16 cellular contexts compared by ENCODE assay signal in genomic region chr9:114281421-114282103, GRCh38. TPM values are rescaled to one million over a fixed set of nuclear protein-coding genes. Genes with fewer than 3 reads are reported as not detected.
DNase-seq lines count a peak whose midpoint lies in the region; ATAC-seq and TF ChIP-seq lines count a peak whose summit lies in the region.
"Had no signal": no experiment of that assay in that cellular context is flagged by ENCODE, and none has a peak within 500 bp of the region (broad histone marks: within the 10 kb centered on the region; RNA-seq: fewer than 3 reads in every experiment).

No MANE protein-coding gene starts in this region.

- no peaks in the 10 kb centered on the region for H3K79me2 ChIP-seq in neural progenitor cell (ENCODE audit: low read depth)

- TF ChIP-seq CTCF in neural progenitor cell (IDR thresholded peaks at IDR 0.05) = no peak

- ATAC-seq in naive thymus-derived CD4-positive, alpha-beta T cell = no peak
- ATAC-seq in HG03135 (IDR thresholded peaks at IDR 0.05; ENCODE audit: unreplicated experiment) (no peak), HG02610 (IDR thresholded peaks at IDR 0.05; ENCODE audit: unreplicated experiment) (no peak)

- intact Hi-C loops in naive thymus-derived CD4-positive, alpha-beta T cell (cut with micrococcal nuclease) = no loop called here

- H3K9me3 Mint-ChIP-seq in neural progenitor cell = no peaks in the 10 kb centered on the region
- peaks cover 0 to 4% (median 0%) of the 10 kb centered on the region in 11 donors for H3K9me3 Mint-ChIP-seq in naive thymus-derived CD4-positive, alpha-beta T cell
- H3K9me3 Mint-ChIP-seq: CD8-positive, alpha-beta memory T cell had no signal

- no peaks in the 10 kb centered on the region for H3F3A ChIP-seq in neural progenitor cell (ENCODE audit: low read depth)

- no peaks in the 10 kb centered on the region for H4K20me1 ChIP-seq in BLaER1
- no peaks in the 10 kb centered on the region for H4K20me1 ChIP-seq in neural progenitor cell (ENCODE audit: low read depth)

- peaks cover 8% of the 10 kb centered on the region for H3K27me3 Mint-ChIP-seq in neural progenitor cell (ENCODE audit: insufficient read depth, low read depth)
- peaks cover 0 to 3% (median 0%) of the 10 kb centered on the region in 5 donors for H3K27me3 Mint-ChIP-seq in naive thymus-derived CD4-positive, alpha-beta T cell

- H3K36me3 ChIP-seq in BLaER1 = peaks cover 84% of the 10 kb centered on the region
- H3K36me3 ChIP-seq in neural progenitor cell = no peaks in the 10 kb centered on the region
- H3K36me3 ChIP-seq in naive thymus-derived CD4-positive, alpha-beta T cell (ENCODE audit: control insufficient read depth in 2 of 3, insufficient read depth in 3 of 3, low read length in 3 of 3) = no peaks in the 10 kb centered on the region
- H3K36me3 ChIP-seq: breast epithelium had no signal

- no peak overlapping the region for H3K4me3 Mint-ChIP-seq in neural progenitor cell
- H3K4me3 Mint-ChIP-seq in naive thymus-derived CD4-positive, alpha-beta T cell = no peak overlapping the region
- H3K4me3 Mint-ChIP-seq: CD8-positive, alpha-beta memory T cell had no signal

- POLR2A ChIA-PET in naive thymus-derived CD4-positive, alpha-beta T cell (lab: Charles Lee) = no interaction called here

- peak overlapping the region; percentile 60 for H3K4me2 ChIP-seq in BLaER1
- no peak overlapping the region for H3K4me2 ChIP-seq in neural progenitor cell

- H3K9me3 ChIP-seq in BLaER1 (no peaks in the 10 kb centered on the region), neural progenitor cell (ENCODE audit: low read depth) (no peaks in the 10 kb centered on the region)
- H3K9me3 ChIP-seq in naive thymus-derived CD4-positive, alpha-beta T cell (ENCODE audit: control insufficient read depth in 2 of 3, low read length in 3 of 3) = no peaks in the 10 kb centered on the region
- H3K9me3 ChIP-seq: breast epithelium had no signal

- peak overlapping the region; percentile 95 for H3K27ac Mint-ChIP-seq in neural progenitor cell
- no peak overlapping the region for H3K27ac Mint-ChIP-seq in naive thymus-derived CD4-positive, alpha-beta T cell
- H3K27ac Mint-ChIP-seq: CD8-positive, alpha-beta memory T cell had no signal

- peaks cover 20% of the 10 kb centered on the region for H3K36me3 Mint-ChIP-seq in neural progenitor cell
- no peaks in the 10 kb centered on the region for H3K36me3 Mint-ChIP-seq in naive thymus-derived CD4-positive, alpha-beta T cell

- H3K27me3 ChIP-seq in BLaER1 (no peaks in the 10 kb centered on the region), neural progenitor cell (no peaks in the 10 kb centered on the region)
- H3K27me3 ChIP-seq in naive thymus-derived CD4-positive, alpha-beta T cell (ENCODE audit: control insufficient read depth in 2 of 2, insufficient read depth in 2 of 2, low read length in 2 of 2) = no peaks in the 10 kb centered on the region
- H3K27me3 ChIP-seq: breast epithelium had no signal

- peak overlapping the region; percentile 60; the same call in 1 of the 2 replicates for H3K27ac ChIP-seq in BLaER1
- no peak overlapping the region for H3K27ac ChIP-seq in neural progenitor cell
- H3K27ac ChIP-seq in naive thymus-derived CD4-positive, alpha-beta T cell (ENCODE audit: low read depth, low read length) = no peak overlapping the region
- H3K27ac ChIP-seq: breast epithelium had no signal

- no peak overlapping the region for H2AFZ ChIP-seq in neural progenitor cell (replicated peaks)

- DNase-seq in RPMI7951 (ENCODE audit: low read depth) (peak; percentile 92), fibroblast of the conjunctiva (ENCODE audit: low read depth) (peak; percentile 57), neural progenitor cell (ENCODE audit: low spot score) (no peak), AG08396 (ENCODE audit: low spot score) (no peak)
- DNase-seq in naive thymus-derived CD4-positive, alpha-beta T cell = no peak
- DNase-seq: activated CD8-positive, alpha-beta memory T cell treated with anti-CD3 and anti-CD28 coated beads, Interleukin-2, amount 50 U/mL, for 4 hours; NCI-H1417 treated with DMSO at 0.1 percent for 48 hours; substantia nigra; T-helper 9 cell had no signal

- H3K4me1 ChIP-seq in BLaER1 (peaks cover 33% of the 10 kb centered on the region), neural progenitor cell (peaks cover 6% of the 10 kb centered on the region)
- no peaks in the 10 kb centered on the region for H3K4me1 ChIP-seq in naive thymus-derived CD4-positive, alpha-beta T cell (ENCODE audit: control insufficient read depth in 2 of 2, insufficient read depth in 2 of 2, low read length in 2 of 2)
- H3K4me1 ChIP-seq: breast epithelium had no signal

- CTCF ChIA-PET in naive thymus-derived CD4-positive, alpha-beta T cell (lab: Charles Lee) = no interaction called here

- H3K9ac ChIP-seq in BLaER1 (no peak overlapping the region), neural progenitor cell (no peak overlapping the region)

- H3K4me1 Mint-ChIP-seq in neural progenitor cell = peaks cover 27% of the 10 kb centered on the region
- H3K4me1 Mint-ChIP-seq in naive thymus-derived CD4-positive, alpha-beta T cell = peaks cover 0 to 2% (median 0%) of the 10 kb centered on the region in 7 donors

- H3K4me3 ChIP-seq in BLaER1 (no peak overlapping the region), neural progenitor cell (no peak overlapping the region)
- no peak overlapping the region for H3K4me3 ChIP-seq in naive thymus-derived CD4-positive, alpha-beta T cell (ENCODE audit: low read length)
- H3K4me3 ChIP-seq: breast epithelium had no signal

RNA-seq across cellular contexts. Expression of gene ORM1, which starts 41.3 kb away (rescaled TPM):
- total RNA-seq in RPMI7951 (2014; rRNA removed; shearing (Covaris generic)) = not detected in 2 replicates
- total RNA-seq in neural progenitor cell (ENCODE audit: low replicate concordance) = 1.5 TPM in 1 of 2 replicates, not detected in the other
- total RNA-seq in naive thymus-derived CD4-positive, alpha-beta T cell = under 1 TPM in 1 of 5 experiments, not detected in 4; 0.29 TPM
- polyA plus RNA-seq in naive thymus-derived CD4-positive, alpha-beta T cell = not detected
- total RNA-seq: CD8-positive, alpha-beta memory T cell; HT1080; osteocyte had no signal
- polyA plus RNA-seq: CD8-positive, alpha-beta memory T cell had no signal

RNA-seq across cellular contexts. Expression of gene ORM2, which starts 48.1 kb away (rescaled TPM):
- total RNA-seq in RPMI7951 (2014; rRNA removed; shearing (Covaris generic)) = not detected in 2 replicates
- total RNA-seq in neural progenitor cell (ENCODE audit: low replicate concordance) = 0.43 TPM in 1 of 2 replicates, not detected in the other
- not detected for total RNA-seq in naive thymus-derived CD4-positive, alpha-beta T cell
- polyA plus RNA-seq in naive thymus-derived CD4-positive, alpha-beta T cell = not detected
- total RNA-seq: CD8-positive, alpha-beta memory T cell; HT1080; osteocyte had no signal
- polyA plus RNA-seq: CD8-positive, alpha-beta memory T cell had no signal

Comparison
In these comparisons a context has a peak if more than half of its experiments do, and no peak if none do; other contexts are left out.
1. DNase-seq: peak in RPMI7951 (single experiment) and fibroblast of the conjunctiva (single experiment); none in neural progenitor cell (single experiment), naive thymus-derived CD4-positive, alpha-beta T cell (0 of 9) and AG08396 (single experiment).